In the genomic region with DNA sequence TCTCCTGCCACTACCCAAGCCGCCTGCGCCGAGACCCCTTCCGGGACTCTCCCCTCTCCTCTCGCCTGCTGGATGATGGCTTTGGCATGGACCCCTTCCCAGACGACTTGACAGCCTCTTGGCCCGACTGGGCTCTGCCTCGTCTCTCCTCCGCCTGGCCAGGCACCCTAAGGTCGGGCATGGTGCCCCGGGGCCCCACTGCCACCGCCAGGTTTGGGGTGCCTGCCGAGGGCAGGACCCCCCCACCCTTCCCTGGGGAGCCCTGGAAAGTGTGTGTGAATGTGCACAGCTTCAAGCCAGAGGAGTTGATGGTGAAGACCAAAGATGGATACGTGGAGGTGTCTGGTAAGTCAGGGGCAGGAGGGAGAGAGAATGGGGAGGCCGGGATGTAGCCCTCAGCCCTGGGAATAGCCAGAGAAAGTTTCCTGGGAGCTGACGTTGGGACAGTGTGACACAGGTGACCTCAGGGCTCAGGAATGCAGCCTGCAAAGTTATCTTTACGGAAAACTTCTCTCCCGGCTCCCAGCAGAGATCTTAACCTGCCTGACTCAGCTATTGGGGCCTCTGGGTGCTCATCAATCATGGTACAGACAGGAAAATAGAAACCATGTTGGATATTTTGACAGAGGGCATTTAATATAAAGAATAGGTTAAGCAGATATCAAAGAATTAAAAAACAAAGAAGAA, we compare ENCODE assay signal across 9 cellular contexts. TPM values are rescaled to one million over a fixed set of nuclear protein-coding genes. Genes with fewer than 3 reads are reported as not detected.
A peak's percentile ranks its signal among the peaks of the same experiment; 100 is the strongest.
DNase-seq lines count a peak whose midpoint lies in the region; ATAC-seq and TF ChIP-seq lines count a peak whose summit lies in the region.
"Had no signal": no experiment of that assay in that cellular context is flagged by ENCODE, and none has a peak within 500 bp of the region (broad histone marks: within the 10 kb centered on the region; RNA-seq: fewer than 3 reads in every experiment).

No MANE protein-coding gene starts in this region.

- ATAC-seq in GM21529 (IDR thresholded peaks at IDR 0.05; ENCODE audit: unreplicated experiment) = no peak
- no peak for ATAC-seq in GM21825 (IDR thresholded peaks at IDR 0.05; ENCODE audit: unreplicated experiment)

- H3K36me3 ChIP-seq in HUES48 (ENCODE audit: control insufficient read depth, insufficient read depth, low read length) (no peaks in the 10 kb centered on the region), breast epithelium (no peaks in the 10 kb centered on the region), thymus (ENCODE audit: control insufficient read depth, insufficient read depth) (no peaks in the 10 kb centered on the region)

- no peak for TF ChIP-seq CTCF in breast epithelium (IDR thresholded peaks at IDR 0.05)

- H3K4me1 ChIP-seq in HUES48 (ENCODE audit: control insufficient read depth, insufficient read depth, low read length) (peaks cover 47% of the 10 kb centered on the region), breast epithelium (peaks cover 4 to 8% of the 10 kb centered on the region in 2 donors), thymus (ENCODE audit: control insufficient read depth, insufficient read depth, low read length) (no peaks in the 10 kb centered on the region)

- peak overlapping the region; percentile 80 for H3K27ac ChIP-seq in HUES48 (ENCODE audit: low read depth, low read length)
- H3K27ac ChIP-seq in breast epithelium = peak overlapping the region; percentile 58 to 89
- H3K27ac ChIP-seq in thymus (ENCODE audit: low read depth) = peak overlapping the region; percentile 3

- WGBS in thymus = 73% methylated on average over 18 of the region's 18 CpGs

- no peaks in the 10 kb centered on the region for H3K27me3 ChIP-seq in HUES48 (ENCODE audit: control insufficient read depth, insufficient read depth, low read length)
- no peaks in the 10 kb centered on the region for H3K27me3 ChIP-seq in breast epithelium
- no peaks in the 10 kb centered on the region for H3K27me3 ChIP-seq in thymus (ENCODE audit: control insufficient read depth, insufficient read depth)

- intact Hi-C loops in breast epithelium (cut with DNase I; ENCODE audit: low total_unique reads) = no loop called here
- intact Hi-C loops in posterior vena cava (cut with DNase I) = loop anchor here in 1 of 2 donors (10.0 kb wide), 1 partner anchor 145 kb away; no protein-coding TSS in a partner anchor

- H3K4me3 ChIP-seq in HUES48 (ENCODE audit: low read depth, low read length) (peak overlapping the region; percentile 49; the same call in 1 of the 2 replicates), breast epithelium (peak overlapping the region; percentile 40 to 68 (median 60)), thymus (ENCODE audit: low read length) (peak overlapping the region; percentile 28)

- TF ChIP-seq POLR2A in breast epithelium (IDR thresholded peaks at IDR 0.05) = no peak

- H3K9ac ChIP-seq in HUES48 (ENCODE audit: low read depth, low read length) = no peak overlapping the region

- H3K9me3 ChIP-seq in HUES48 (ENCODE audit: control insufficient read depth, insufficient read depth, low read length) (no peaks in the 10 kb centered on the region), breast epithelium (no peaks in the 10 kb centered on the region), thymus (ENCODE audit: control insufficient read depth) (no peaks in the 10 kb centered on the region)

- DNase-seq in breast epithelium (ENCODE audit: low spot score in 2 of 2) (peak in 1 of 2 donors; percentile 32), kidney glomerular epithelial cell (lab: John Stamatoyannopoulos, UW) (peak; percentile 86), posterior vena cava (ENCODE audit: low spot score) (no peak), COLO668 (lab: John Stamatoyannopoulos, UW; ENCODE audit: unreplicated experiment) (no peak)
- DNase-seq: activated gamma-delta T cell had no signal

RNA-seq across cellular contexts. Expression of a gene that starts 0.7 kb away (rescaled TPM):
- 10 to 100 TPM; 19.3 to 44.5 (median 32.8) TPM for total RNA-seq in breast epithelium
- 64.0 TPM for polyA plus RNA-seq in thymus
- total RNA-seq in posterior vena cava = 100 to 1,000 TPM in 1 of 2 donors, 10 to 100 TPM in 1; 92.0 to 181 TPM

Comparison
In these comparisons a context has a peak if more than half of its experiments do, and no peak if none do; other contexts are left out.
1. H3K27ac ChIP-seq: peak in every context shown above with its lines; median percentile 80 in HUES48; 74 in breast epithelium; 3 in thymus.